30 cellular contexts compared by ENCODE assay signal in genomic region chr2:97985998-97986397, GRCh38.
"Had no signal": no experiment of that assay in that cellular context is flagged by ENCODE, and none has a peak within 500 bp of the region (broad histone marks: within the 10 kb centered on the region; RNA-seq: fewer than 3 reads in every experiment).

No MANE protein-coding gene starts in this region.

- H3K4me1 ChIP-seq: prostate gland, testis, uterus had no signal

- H3K4me3 Mint-ChIP-seq: naive thymus-derived CD8-positive, alpha-beta T cell; natural killer cell treated with Interleukin-12 subunit alpha and Interleukin-12 subunit beta and Interleukin-15 and Interleukin-18, amount 100 ng/mL, for 72 hours; nephron progenitor cell; neural crest cell; stimulated activated memory B cell treated with anti-CD40 and anti-IgM and Interleukin-4, amounts not matched to agents 10 μg/mL and 1 μg/mL and 100 μg/mL, for 72 hours; stimulated activated naive CD8-positive, alpha-beta T cell treated with anti-CD3 and anti-CD28 coated beads, Interleukin-15, amount 100 ng/mL, for 72 hours; type B pancreatic cell had no signal

- H3K36me3 Mint-ChIP-seq: natural killer cell treated with Interleukin-12 subunit alpha and Interleukin-12 subunit beta and Interleukin-15 and Interleukin-18, amount 100 ng/mL, for 72 hours had no signal

- H3K36me3 ChIP-seq: neutrophil, pancreas, prostate gland, right atrium auricular region, right lobe of liver, sigmoid colon, suprapubic skin, tibial artery, transverse colon, upper lobe of right lung, uterus had no signal

- H3K4me3 ChIP-seq: pancreas, prostate gland, right atrium auricular region, right lobe of liver, sigmoid colon, suprapubic skin, testis, tibial artery, transverse colon, upper lobe of right lung, uterus had no signal

- H3K27ac ChIP-seq: neutrophil, pancreas, prostate gland, right atrium auricular region, right lobe of liver, sigmoid colon, suprapubic skin, testis, tibial artery, transverse colon, upper lobe of right lung, uterus had no signal

- DNase-seq: naive thymus-derived CD8-positive, alpha-beta T cell; nephron progenitor cell; nucleus accumbens; pancreas; retina; right lobe of liver; sigmoid colon; small intestine; stimulated activated CD4-positive, alpha-beta T cell treated with anti-CD3 and anti-CD28 coated beads, Interleukin-15, amount 100 ng/mL, for 24 hours; stimulated activated CD4-positive, alpha-beta T cell treated with anti-CD3 and anti-CD28 coated beads, Interleukin-2, amount 100 ng/mL, for 24 hours; stimulated activated CD4-positive, alpha-beta T cell treated with anti-CD3 and anti-CD28 coated beads, Interleukin-2, amount 100 ng/mL, for 48 hours; stimulated activated CD4-positive, alpha-beta T cell treated with anti-CD3 and anti-CD28 coated beads, Interleukin-4, amount 100 ng/mL, for 24 hours; stimulated activated CD8-positive, alpha-beta memory T cell treated with anti-CD3 and anti-CD28 coated beads, Interleukin-4, amount 100 ng/mL, for 48 hours; stimulated activated naive CD4-positive, alpha-beta T cell; stimulated activated naive CD8-positive, alpha-beta T cell treated with anti-CD3 and anti-CD28 coated beads, Interleukin-15, amount 100 ng/mL, for 72 hours; stimulated activated naive CD8-positive, alpha-beta T cell treated with anti-CD3 and anti-CD28 coated beads, Interleukin-15, Interleukin-2, amounts not matched to agents 100 U/mL and 50 U/mL, for 24 hours; substantia nigra; testis; tibial artery; transverse colon; upper lobe of right lung; uterus had no signal

- FAIRE-seq: pancreas, small intestine had no signal

- H3K27ac Mint-ChIP-seq: naive thymus-derived CD8-positive, alpha-beta T cell; natural killer cell treated with Interleukin-12 subunit alpha and Interleukin-12 subunit beta and Interleukin-15 and Interleukin-18, amount 100 ng/mL, for 72 hours; nephron progenitor cell; stimulated activated memory B cell treated with anti-CD40 and anti-IgM and Interleukin-4, amounts not matched to agents 10 μg/mL and 1 μg/mL and 100 μg/mL, for 72 hours; stimulated activated naive CD8-positive, alpha-beta T cell treated with anti-CD3 and anti-CD28 coated beads, Interleukin-15, amount 100 ng/mL, for 72 hours; type B pancreatic cell had no signal

- H3K9me3 Mint-ChIP-seq: natural killer cell treated with Interleukin-12 subunit alpha and Interleukin-12 subunit beta and Interleukin-15 and Interleukin-18, amount 100 ng/mL, for 72 hours had no signal

- ATAC-seq: naive thymus-derived CD8-positive, alpha-beta T cell; natural killer cell treated with Interleukin-12 subunit alpha and Interleukin-12 subunit beta and Interleukin-15 and Interleukin-18, amount 100 ng/mL, for 72 hours; pancreas; right lobe of liver; stimulated activated memory B cell treated with anti-CD40 and anti-IgM and Interleukin-4, amounts not matched to agents 10 μg/mL and 1 μg/mL and 100 μg/mL, for 72 hours; stimulated activated naive CD8-positive, alpha-beta T cell treated with anti-CD3 and anti-CD28 coated beads, Interleukin-15, amount 100 ng/mL, for 72 hours; stimulated activated naive CD8-positive, alpha-beta T cell treated with anti-CD3 and anti-CD28 coated beads, Interleukin-15, Interleukin-2, amounts not matched to agents 100 U/mL and 50 U/mL, for 24 hours; upper lobe of right lung had no signal

- H3K9me3 ChIP-seq: neutrophil, pancreas, prostate gland, right lobe of liver, suprapubic skin, testis, upper lobe of right lung, uterus had no signal

- H3K27me3 Mint-ChIP-seq: naive thymus-derived CD8-positive, alpha-beta T cell; natural killer cell treated with Interleukin-12 subunit alpha and Interleukin-12 subunit beta and Interleukin-15 and Interleukin-18, amount 100 ng/mL, for 72 hours; stimulated activated memory B cell treated with anti-CD40 and anti-IgM and Interleukin-4, amounts not matched to agents 10 μg/mL and 1 μg/mL and 100 μg/mL, for 72 hours; stimulated activated naive CD8-positive, alpha-beta T cell treated with anti-CD3 and anti-CD28 coated beads, Interleukin-15, amount 100 ng/mL, for 72 hours; type B pancreatic cell had no signal

- H3K27me3 ChIP-seq: neutrophil, pancreas, right atrium auricular region, right lobe of liver, sigmoid colon, suprapubic skin, testis, tibial artery, transverse colon, upper lobe of right lung, uterus had no signal
